ENCODE assay signal across 28 cellular contexts in genomic region chr9:136366826-136367225, GRCh38.
"Had no signal": no experiment of that assay in that cellular context is flagged by ENCODE, and none has a peak within 500 bp of the region (broad histone marks: within the 10 kb centered on the region; RNA-seq: fewer than 3 reads in every experiment).

No MANE protein-coding gene starts in this region.

- FAIRE-seq: islet of Langerhans, kidney, urothelium cell line had no signal

- H3K4me1 Mint-ChIP-seq: nephron had no signal

- H3K9ac ChIP-seq: neural progenitor cell, parathyroid adenoma had no signal

- H3K36me3 Mint-ChIP-seq: neural progenitor cell had no signal

- ATAC-seq: heart right ventricle; left colon; left lung; lower lobe of right lung; naive thymus-derived CD8-positive, alpha-beta T cell; psoas muscle; right lobe of liver; upper lobe of right lung had no signal

- H3K27ac ChIP-seq: hepatocyte, neural progenitor cell, parathyroid adenoma, psoas muscle, right lobe of liver, suprapubic skin, thoracic aorta, tibial artery, upper lobe of right lung had no signal

- H2AFZ ChIP-seq: hepatocyte, neural progenitor cell, parathyroid adenoma had no signal

- H3K4me3 ChIP-seq: heart right ventricle, hepatocyte, left lung, lower lobe of right lung, neural progenitor cell, psoas muscle, right lobe of liver, smooth muscle cell, suprapubic skin, thoracic aorta, tibial artery, upper lobe of right lung had no signal

- H3K4me3 Mint-ChIP-seq: immature natural killer cell; stimulated activated naive CD8-positive, alpha-beta T cell treated with anti-CD3 and anti-CD28 coated beads, Interleukin-15, Interleukin-2, amounts not matched to agents 100 ng/mL and 50 ng/mL, for 24 hours had no signal

- H3K9me3 Mint-ChIP-seq: immature natural killer cell; naive thymus-derived CD8-positive, alpha-beta T cell; nephron; neural progenitor cell; stimulated activated naive CD8-positive, alpha-beta T cell treated with anti-CD3 and anti-CD28 coated beads, Interleukin-15, Interleukin-2, amounts not matched to agents 100 ng/mL and 50 ng/mL, for 24 hours had no signal

- H3K27ac Mint-ChIP-seq: immature natural killer cell; nephron; stimulated activated naive CD8-positive, alpha-beta T cell treated with anti-CD3 and anti-CD28 coated beads, Interleukin-15, Interleukin-2, amounts not matched to agents 100 ng/mL and 50 ng/mL, for 24 hours had no signal

- H3K4me2 ChIP-seq: hepatocyte, neural progenitor cell, smooth muscle cell had no signal

- H3K27me3 Mint-ChIP-seq: naive thymus-derived CD8-positive, alpha-beta T cell; stimulated activated naive CD8-positive, alpha-beta T cell treated with anti-CD3 and anti-CD28 coated beads, Interleukin-15, Interleukin-2, amounts not matched to agents 100 ng/mL and 50 ng/mL, for 24 hours had no signal

- H3K79me2 ChIP-seq: hepatocyte, parathyroid adenoma had no signal

- DNase-seq: heart right ventricle; immature natural killer cell; kidney; left colon; left lung; lower lobe of right lung; mammary epithelial cell; mesenchymal stem cell; naive thymus-derived CD8-positive, alpha-beta T cell; nucleus accumbens; psoas muscle; right lobe of liver; stimulated activated CD4-positive, alpha-beta T cell treated with anti-CD3 and anti-CD28 coated beads, Interleukin-1b, Interleukin-23, amount 100 ng/mL, for 48 hours; stimulated activated CD4-positive, alpha-beta T cell treated with anti-CD3 and anti-CD28 coated beads, Interleukin-2, amount 100 ng/mL, for 48 hours; stimulated activated naive CD4-positive, alpha-beta T cell; tibial artery; trophoblast cell; upper lobe of right lung had no signal

- H3K27me3 ChIP-seq: heart right ventricle, hepatocyte, neural progenitor cell, right lobe of liver, suprapubic skin, upper lobe of right lung had no signal

- H3K4me1 ChIP-seq: neural progenitor cell had no signal

- H3K36me3 ChIP-seq: lower lobe of right lung, neural progenitor cell, right lobe of liver, suprapubic skin, thoracic aorta, upper lobe of right lung had no signal

- H3K9me3 ChIP-seq: heart right ventricle, left lung, lower lobe of right lung, psoas muscle, right lobe of liver, suprapubic skin, thoracic aorta, tibial artery, upper lobe of right lung had no signal
